In the genomic region with DNA sequence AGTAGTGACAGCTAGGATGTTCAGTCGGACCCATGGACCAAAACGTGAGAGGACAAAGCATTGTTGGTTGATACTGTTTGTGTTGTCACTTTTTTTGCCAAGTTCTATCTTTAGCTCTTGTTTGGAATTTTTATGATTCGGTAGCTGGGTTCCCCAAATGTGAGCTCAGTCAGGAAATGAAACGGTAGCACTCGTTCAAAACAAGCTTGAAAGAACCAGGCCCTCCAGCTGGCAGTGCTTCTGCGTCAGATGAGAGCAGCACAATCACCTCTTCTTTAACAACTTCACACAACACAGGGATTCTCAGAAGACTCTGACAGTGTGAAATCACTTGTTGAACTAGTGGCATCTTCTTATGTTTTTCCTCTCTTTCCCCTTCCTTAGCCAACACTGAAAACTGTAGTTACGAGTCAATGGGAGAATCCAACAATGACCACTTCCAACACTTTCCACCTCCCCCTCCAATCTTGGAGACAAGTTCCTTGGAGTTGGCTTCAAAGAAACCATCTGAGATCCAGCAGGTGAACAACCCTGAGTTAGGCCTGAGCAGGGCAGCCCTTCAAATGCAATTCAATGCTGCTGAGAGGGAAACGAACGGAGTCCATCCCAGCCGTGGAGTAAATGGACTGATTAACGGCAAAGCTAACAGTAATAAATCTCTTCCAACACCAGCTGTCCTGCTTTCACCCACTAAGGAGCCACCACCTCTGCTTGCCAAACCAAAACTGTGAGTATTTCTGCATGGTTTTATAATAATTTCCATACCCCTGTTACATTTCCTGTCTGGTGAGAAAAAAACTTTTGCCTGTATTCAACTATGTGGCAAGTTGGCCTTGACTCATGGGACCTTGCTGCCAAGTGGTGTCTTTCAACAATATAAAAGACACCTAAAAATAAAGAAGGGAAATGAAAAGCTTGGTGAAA, we compare ENCODE assay signal across 8 cellular contexts.
DNase-seq lines count a peak whose midpoint lies in the region; ATAC-seq and TF ChIP-seq lines count a peak whose summit lies in the region.
"Had no signal": no experiment of that assay in that cellular context is flagged by ENCODE, and none has a peak within 500 bp of the region (broad histone marks: within the 10 kb centered on the region; RNA-seq: fewer than 3 reads in every experiment).

No MANE protein-coding gene starts in this region.

- WGBS in heart left ventricle, 4 donors: 38 to 48% (median 45%) methylated on average over 11 of the region's 11 CpGs

- H3K4me1 Mint-ChIP-seq in stimulated activated naive CD8-positive, alpha-beta T cell treated with anti-CD3 and anti-CD28 coated beads, Interleukin-15, Interleukin-2, amounts not matched to agents 100 ng/mL and 50 ng/mL, for 24 hours (ENCODE audit: low read depth): peaks cover 15% of the 10 kb centered on the region

- H3K27ac ChIP-seq in heart left ventricle: peak overlapping the region; percentile 4 to 84 (median 52)

- H3K4me3 Mint-ChIP-seq in stimulated activated naive CD8-positive, alpha-beta T cell treated with anti-CD3 and anti-CD28 coated beads, Interleukin-15, Interleukin-2, amounts not matched to agents 100 ng/mL and 50 ng/mL, for 24 hours: no peak overlapping the region

- peaks cover 0 to 46% (median 0%) of the 10 kb centered on the region in 9 donors for H3K36me3 ChIP-seq in heart left ventricle

- no peak overlapping the region for H3K4me3 ChIP-seq in heart left ventricle

- H3K4me1 ChIP-seq in heart left ventricle: peaks cover 0 to 36% (median 23%) of the 10 kb centered on the region in 12 donors

- TF ChIP-seq CTCF in heart left ventricle (IDR thresholded peaks at IDR 0.05): no peak

- H3K27me3 ChIP-seq in heart left ventricle: no peaks in the 10 kb centered on the region

- DNase-seq in heart left ventricle: peak in 1 of 5 donors; percentile 30
- no peak for DNase-seq in GDM1 (lab: John Stamatoyannopoulos, UW)
- no peak for DNase-seq in dedifferentiated amniotic fluid mesenchymal stem cell (ENCODE audit: extremely low spot score)
- DNase-seq in head of caudate nucleus: no peak
- DNase-seq: NCI-H1436 treated with DMSO at 0.1 percent for 48 hours had no signal

- ATAC-seq in GM18867 (IDR thresholded peaks at IDR 0.05; ENCODE audit: unreplicated experiment) (peak; percentile 55), SK-N-SH treated with all-trans-retinoic acid at 6 μM for 48 hours (peak; percentile 42; the same call in 2 of the 3 replicates), heart left ventricle (peak; percentile 29 to 75 (median 38))

- H3K27ac Mint-ChIP-seq in stimulated activated naive CD8-positive, alpha-beta T cell treated with anti-CD3 and anti-CD28 coated beads, Interleukin-15, Interleukin-2, amounts not matched to agents 100 ng/mL and 50 ng/mL, for 24 hours: peak overlapping the region; percentile 42

- no peak for TF ChIP-seq POLR2A in heart left ventricle (IDR thresholded peaks at IDR 0.05)

- H3K9me3 Mint-ChIP-seq in stimulated activated naive CD8-positive, alpha-beta T cell treated with anti-CD3 and anti-CD28 coated beads, Interleukin-15, Interleukin-2, amounts not matched to agents 100 ng/mL and 50 ng/mL, for 24 hours: no peaks in the 10 kb centered on the region

- H3K27me3 Mint-ChIP-seq in stimulated activated naive CD8-positive, alpha-beta T cell treated with anti-CD3 and anti-CD28 coated beads, Interleukin-15, Interleukin-2, amounts not matched to agents 100 ng/mL and 50 ng/mL, for 24 hours: no peaks in the 10 kb centered on the region

- no peaks in the 10 kb centered on the region for H3K9me3 ChIP-seq in heart left ventricle

- intact Hi-C loops in heart left ventricle (cut with DNase I) (loop anchor here (2.0 to 10.0 kb wide), 10 partner anchors 61 to 293 kb away; no protein-coding TSS in a partner anchor), head of caudate nucleus (cut with DNase I) (no loop called here)

- no peaks in the 10 kb centered on the region for H3K36me3 Mint-ChIP-seq in stimulated activated naive CD8-positive, alpha-beta T cell treated with anti-CD3 and anti-CD28 coated beads, Interleukin-15, Interleukin-2, amounts not matched to agents 100 ng/mL and 50 ng/mL, for 24 hours (ENCODE audit: low read depth)

TF ChIP-seq in SK-N-SH treated with all-trans-retinoic acid at 6 μM for 48 hours, 23 proteins besides CTCF, POLR2A, EP300 and RAD21:
- TF ChIP-seq TOX (CRISPR knock-in tag; IDR thresholded peaks at IDR 0.05; ENCODE audit: borderline replicate concordance): no peak
- no peak for TF ChIP-seq ZNF8 (CRISPR knock-in tag; IDR thresholded peaks at IDR 0.05)
- TF ChIP-seq ZC3H10 (CRISPR knock-in tag; IDR thresholded peaks at IDR 0.05): no peak
- TF ChIP-seq RARB (CRISPR knock-in tag; IDR thresholded peaks at IDR 0.05): no peak
- no peak for TF ChIP-seq ZNF70 (CRISPR knock-in tag; IDR thresholded peaks at IDR 0.05)
- no peak for TF ChIP-seq ESRRG (CRISPR knock-in tag; IDR thresholded peaks at IDR 0.05)
- no peak for TF ChIP-seq PPARA (CRISPR knock-in tag; IDR thresholded peaks at IDR 0.05; ENCODE audit: borderline replicate concordance)
- no peak for TF ChIP-seq ZFP3 (CRISPR knock-in tag; IDR thresholded peaks at IDR 0.05)
- no peak for TF ChIP-seq BACH2 (CRISPR knock-in tag; IDR thresholded peaks at IDR 0.05; ENCODE audit: borderline replicate concordance)
- TF ChIP-seq, protein P1, sequence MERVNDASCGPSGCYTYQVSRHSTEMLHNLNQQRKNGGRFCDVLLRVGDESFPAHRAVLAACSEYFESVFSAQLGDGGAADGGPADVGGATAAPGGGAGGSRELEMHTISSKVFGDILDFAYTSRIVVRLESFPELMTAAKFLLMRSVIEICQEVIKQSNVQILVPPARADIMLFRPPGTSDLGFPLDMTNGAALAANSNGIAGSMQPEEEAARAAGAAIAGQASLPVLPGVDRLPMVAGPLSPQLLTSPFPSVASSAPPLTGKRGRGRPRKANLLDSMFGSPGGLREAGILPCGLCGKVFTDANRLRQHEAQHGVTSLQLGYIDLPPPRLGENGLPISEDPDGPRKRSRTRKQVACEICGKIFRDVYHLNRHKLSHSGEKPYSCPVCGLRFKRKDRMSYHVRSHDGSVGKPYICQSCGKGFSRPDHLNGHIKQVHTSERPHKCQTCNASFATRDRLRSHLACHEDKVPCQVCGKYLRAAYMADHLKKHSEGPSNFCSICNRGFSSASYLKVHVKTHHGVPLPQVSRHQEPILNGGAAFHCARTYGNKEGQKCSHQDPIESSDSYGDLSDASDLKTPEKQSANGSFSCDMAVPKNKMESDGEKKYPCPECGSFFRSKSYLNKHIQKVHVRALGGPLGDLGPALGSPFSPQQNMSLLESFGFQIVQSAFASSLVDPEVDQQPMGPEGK (CRISPR knock-in tag; IDR thresholded peaks at IDR 0.05; ENCODE audit: borderline replicate concordance): no peak
- no peak for TF ChIP-seq SNAI2 (CRISPR knock-in tag; IDR thresholded peaks at IDR 0.05)
- TF ChIP-seq ZNF565 (CRISPR knock-in tag; conservative IDR thresholded peaks at IDR 0.05; ENCODE audit: low read depth): no peak
- TF ChIP-seq CSDC2 (CRISPR knock-in tag; IDR thresholded peaks at IDR 0.05): no peak
- no peak for TF ChIP-seq ARNTL (CRISPR knock-in tag; IDR thresholded peaks at IDR 0.05; ENCODE audit: borderline replicate concordance, low read depth)
- TF ChIP-seq GLIS3 (CRISPR knock-in tag; IDR thresholded peaks at IDR 0.05): no peak
- no peak for TF ChIP-seq POU6F1 (CRISPR knock-in tag; IDR thresholded peaks at IDR 0.05; ENCODE audit: borderline replicate concordance, low read depth)
